In genomic region chr9:121278535-121279169, GRCh38 we compare ENCODE assay signal across 8 cellular contexts. TPM values are rescaled to one million over a fixed set of nuclear protein-coding genes. Genes with fewer than 3 reads are reported as not detected.
DNase-seq lines count a peak whose midpoint lies in the region; ATAC-seq and TF ChIP-seq lines count a peak whose summit lies in the region.

No MANE protein-coding gene starts in this region.

- no peaks in the 10 kb centered on the region for H3K27me3 ChIP-seq in right cardiac atrium (ENCODE audit: control insufficient read depth, insufficient read depth)

- H3K4me1 ChIP-seq in right cardiac atrium (ENCODE audit: control insufficient read depth, insufficient read depth, low read length) = peaks cover 37% of the 10 kb centered on the region

- TF ChIP-seq CTCF in astrocyte of the cerebellum (IDR thresholded peaks at IDR 0.05; ENCODE audit: low read depth, low read length, missing control alignments) = peak; percentile 88

- peak overlapping the region; percentile 81 for H3K27ac ChIP-seq in right cardiac atrium (ENCODE audit: low read length)

- intact Hi-C loops in right cardiac atrium (cut with DNase I) = loop anchor here in 1 of 4 donors (5.0 kb wide), 1 partner anchor 94 kb away; the partner anchor contains the start of gene STOM

- no peaks in the 10 kb centered on the region for H3K9me3 ChIP-seq in right cardiac atrium (ENCODE audit: control insufficient read depth, low read length)

- in situ Hi-C loops in astrocyte of the cerebellum (cut with HindIII; ENCODE audit: low sequenced_read_pairs) = no loop called here

- H3K4me3 ChIP-seq in astrocyte of the cerebellum (ENCODE audit: low read depth, low read length) (no peak overlapping the region), right cardiac atrium (ENCODE audit: low read length) (no peak overlapping the region)

- peak; percentile 85 for DNase-seq in ELF-1 (ENCODE audit: low read depth, low spot score)
- peak; percentile 77 for DNase-seq in OCI-M1 (lab: John Stamatoyannopoulos, UW)
- peak; percentile 93 for DNase-seq in astrocyte of the cerebellum (ENCODE audit: low read depth)
- DNase-seq in right cardiac atrium = peak; percentile 67 to 85 (median 79)
- peak; percentile 60 for DNase-seq in retina

- ATAC-seq in HG02973 (IDR thresholded peaks at IDR 0.05; ENCODE audit: unreplicated experiment) (peak; percentile 57), right cardiac atrium (peak; percentile 59 to 64), GM19455 (IDR thresholded peaks at IDR 0.05; ENCODE audit: unreplicated experiment) (no peak), GM21528 (IDR thresholded peaks at IDR 0.05; ENCODE audit: low FRiP score, unreplicated experiment) (no peak)

- 21% methylated on average over 13 of the region's 13 CpGs for WGBS in right cardiac atrium

RNA-seq across cellular contexts. Expression of gene GSN, which starts 10.7 kb away (rescaled TPM):
- 1,000 to 10,000 TPM in 3 of 4 donors, 100 to 1,000 TPM in 1; 949 to 1,838 (median 1,489) TPM for total RNA-seq in right cardiac atrium
- 1,813 TPM for polyA plus RNA-seq in right cardiac atrium

Comparison
In these comparisons a context has a peak if more than half of its experiments do, and no peak if none do; other contexts are left out.
1. ATAC-seq: peak in HG02973 (single experiment) and right cardiac atrium (2 of 2); none in GM19455 (single experiment) and GM21528 (single experiment).
2. Peak in every context shown above with its lines, with median percentiles within 50 percentile points of each other: DNase-seq.